In the genomic region with DNA sequence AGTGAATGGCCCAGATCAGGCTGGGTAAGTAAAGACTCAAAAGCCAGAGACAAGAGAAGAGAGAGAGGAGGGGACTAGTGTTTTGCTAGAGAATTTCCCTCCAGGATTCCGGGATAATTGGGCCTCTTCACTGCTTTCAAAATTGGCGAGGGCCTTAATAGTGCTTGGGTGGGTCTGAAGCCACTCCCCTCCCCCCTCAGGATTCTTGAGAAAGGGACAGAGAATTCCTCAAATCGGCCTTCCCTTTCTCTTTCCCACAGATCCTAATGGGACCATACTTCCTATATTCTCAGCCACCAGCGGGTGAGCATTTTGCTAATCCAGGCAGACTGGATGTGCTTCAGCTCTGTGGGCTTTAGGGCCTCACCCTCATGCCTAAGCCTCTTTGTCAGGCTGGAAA, we compare ENCODE assay signal across 18 cellular contexts. TPM values are rescaled to one million over a fixed set of nuclear protein-coding genes. Genes with fewer than 3 reads are reported as not detected.
"Had no signal": no experiment of that assay in that cellular context is flagged by ENCODE, and none has a peak within 500 bp of the region (broad histone marks: within the 10 kb centered on the region; RNA-seq: fewer than 3 reads in every experiment).

No MANE protein-coding gene starts in this region.

- H3K9me3 ChIP-seq: breast epithelium, esophagus muscularis mucosa, left lung, neutrophil, tibial artery had no signal

- H3K9me3 Mint-ChIP-seq: T-helper 1 cell treated with Interleukin-12 subunit alpha and Interleukin-12 subunit beta and Interleukin-4 antibody, amounts not matched to agents 30 μg/mL and 1 μg/mL, for 36 hours had no signal

- H3K27me3 Mint-ChIP-seq: activated naive CD8-positive, alpha-beta T cell had no signal

- H3K27me3 ChIP-seq: breast epithelium, esophagus muscularis mucosa, left lung, neutrophil, tibial artery had no signal

- H3K27ac Mint-ChIP-seq: activated naive CD8-positive, alpha-beta T cell; T-helper 1 cell treated with Interleukin-12 subunit alpha and Interleukin-12 subunit beta and Interleukin-4 antibody, amounts not matched to agents 30 μg/mL and 1 μg/mL, for 36 hours had no signal

- DNase-seq: activated CD4-positive, alpha-beta T cell treated with anti-CD3 and anti-CD28 coated beads, Interleukin-2, amount 50 U/mL, for 4 hours; activated gamma-delta T cell; activated T-cell treated with anti-CD3 and anti-CD28 coated beads, Interleukin-2, amount 50 U/mL, for 48 hours; anterior cingulate cortex; dermis blood vessel endothelial cell; left lung; posterior cingulate gyrus; tibial artery had no signal

- H3K4me1 ChIP-seq: breast epithelium had no signal

- H3K36me3 Mint-ChIP-seq: activated naive CD8-positive, alpha-beta T cell had no signal

- H3K4me3 ChIP-seq: breast epithelium, esophagus muscularis mucosa, left lung, tibial artery had no signal

- H3K4me3 Mint-ChIP-seq: activated naive CD8-positive, alpha-beta T cell; T-helper 1 cell treated with Interleukin-12 subunit alpha and Interleukin-12 subunit beta and Interleukin-4 antibody, amounts not matched to agents 30 μg/mL and 1 μg/mL, for 36 hours had no signal

- H3K36me3 ChIP-seq: breast epithelium had no signal

- ATAC-seq: activated CD4-positive, CD25-positive, alpha-beta regulatory T cell treated with anti-CD3 and anti-CD28 coated beads, Interleukin-2, amount 50 U/mL, for 24 hours; left lung had no signal

- H3K27ac ChIP-seq: breast epithelium, esophagus muscularis mucosa, left lung, neutrophil, tibial artery had no signal

RNA-seq across cellular contexts. Expression of a gene that starts 11.9 kb away (rescaled TPM):
- total RNA-seq: cerebellum, myocyte, skeletal muscle tissue had no signal

RNA-seq across cellular contexts. Expression of a gene that starts 38.9 kb away (rescaled TPM):
- total RNA-seq: breast epithelium, cerebellum, dermis blood vessel endothelial cell, esophagus muscularis mucosa, fibroblast of villous mesenchyme, myocyte, skeletal muscle tissue had no signal
